In genomic region chr4:36242629-36243354, GRCh38 we compare ENCODE assay signal across 11 cellular contexts. TPM values are rescaled to one million over a fixed set of nuclear protein-coding genes. Genes with fewer than 3 reads are reported as not detected.
DNase-seq lines count a peak whose midpoint lies in the region; ATAC-seq and TF ChIP-seq lines count a peak whose summit lies in the region.
"Had no signal": no experiment of that assay in that cellular context is flagged by ENCODE, and none has a peak within 500 bp of the region (broad histone marks: within the 10 kb centered on the region; RNA-seq: fewer than 3 reads in every experiment).

No MANE protein-coding gene starts in this region.

- H3K4ac ChIP-seq in mesenchymal stem cell (ENCODE audit: low read depth in 1 of 2, low read length in 2 of 2): no peak overlapping the region

- peaks cover 0 to 11% (median 0%) of the 10 kb centered on the region in 9 donors for H3K27me3 ChIP-seq in heart left ventricle
- H3K27me3 ChIP-seq in mesenchymal stem cell (ENCODE audit: control insufficient read depth in 1 of 2, insufficient read depth in 1 of 2, low read length in 2 of 2): peaks cover 0 to 30% of the 10 kb centered on the region in 2 experiments
- H3K27me3 ChIP-seq in upper lobe of right lung: no peaks in the 10 kb centered on the region
- H3K27me3 ChIP-seq in H7 (ENCODE audit: control insufficient read depth, insufficient read depth, low read length): peaks cover 21% of the 10 kb centered on the region

- H2BK15ac ChIP-seq in mesenchymal stem cell (ENCODE audit: low read depth, poor library complexity, severe bottlenecking): no peak overlapping the region

- H2BK12ac ChIP-seq in mesenchymal stem cell (ENCODE audit: low read length in 2 of 2): no peak overlapping the region

- no peak overlapping the region for H4K91ac ChIP-seq in mesenchymal stem cell (ENCODE audit: low read length)

- no peak overlapping the region for H2AFZ ChIP-seq in mesenchymal stem cell (ENCODE audit: low read depth, low read length)

- H3K36me3 ChIP-seq in heart left ventricle (no peaks in the 10 kb centered on the region), mesenchymal stem cell (ENCODE audit: control insufficient read depth in 1 of 2, insufficient read depth in 2 of 2, low read depth in 1 of 2, low read length in 2 of 2) (no peaks in the 10 kb centered on the region), upper lobe of right lung (no peaks in the 10 kb centered on the region), H7 (replicated peaks; ENCODE audit: control insufficient read depth, insufficient read depth, low read length) (no peaks in the 10 kb centered on the region)

- H3K4me3 Mint-ChIP-seq in brain: peak overlapping the region; percentile 82 to 90 (median 88)

- 63 to 68% (median 66%) methylated on average over 7 of the region's 7 CpGs for WGBS in heart left ventricle, 4 donors
- 64% methylated on average over 4 of the region's 7 CpGs for WGBS in mesenchymal stem cell

- peaks cover 17% of the 10 kb centered on the region for H3K4me1 Mint-ChIP-seq in brain

- H3K4me3 ChIP-seq in heart left ventricle: peak overlapping the region in 9 of 12 donors; percentile 53 to 75 (median 71)
- H3K4me3 ChIP-seq in mesenchymal stem cell (ENCODE audit: insufficient read depth in 1 of 2, low read depth in 1 of 2, low read length in 2 of 2): no peak overlapping the region
- H3K4me3 ChIP-seq in upper lobe of right lung: peak overlapping the region; percentile 69
- H3K4me3 ChIP-seq in H7 (ENCODE audit: insufficient read depth, low read depth, low read length): no peak overlapping the region

- H3K14ac ChIP-seq in mesenchymal stem cell (ENCODE audit: low read length in 2 of 2): no peak overlapping the region

- H3K4me1 ChIP-seq in heart left ventricle (peaks cover 0 to 30% (median 2%) of the 10 kb centered on the region in 12 donors), mesenchymal stem cell (ENCODE audit: control insufficient read depth, insufficient read depth, low read depth, low read length) (peaks cover 2% of the 10 kb centered on the region), upper lobe of right lung (peaks cover 6% of the 10 kb centered on the region)

- no peak overlapping the region for H2BK120ac ChIP-seq in mesenchymal stem cell (ENCODE audit: low read depth, low read length)

- ATAC-seq in heart left ventricle (no peak), left cardiac atrium (no peak), upper lobe of right lung (no peak)

- no peak overlapping the region for H2BK5ac ChIP-seq in mesenchymal stem cell (ENCODE audit: low read depth, low read length, poor library complexity, severe bottlenecking)

- H3K36me3 Mint-ChIP-seq in brain: peaks cover 8% of the 10 kb centered on the region

- H3K9me3 ChIP-seq in heart left ventricle (peaks cover 0 to 1% (median 0%) of the 10 kb centered on the region in 12 donors), mesenchymal stem cell (ENCODE audit: control insufficient read depth, low read length) (no peaks in the 10 kb centered on the region), upper lobe of right lung (no peaks in the 10 kb centered on the region)

- H2AK5ac ChIP-seq in mesenchymal stem cell (ENCODE audit: low read length, severe bottlenecking): no peak overlapping the region

- H3K9me3 Mint-ChIP-seq in brain: no peaks in the 10 kb centered on the region

- no peak overlapping the region for H3K18ac ChIP-seq in mesenchymal stem cell (ENCODE audit: low read depth in 1 of 2, low read length in 2 of 2)

- H3K4me2 ChIP-seq in mesenchymal stem cell (ENCODE audit: low read length, poor library complexity, severe bottlenecking): peak overlapping the region; percentile 49

- H3K9ac ChIP-seq in mesenchymal stem cell (ENCODE audit: low read length): no peak overlapping the region
- H3K9ac ChIP-seq: GM23248 had no signal

- H3K79me1 ChIP-seq in mesenchymal stem cell (replicated peaks; ENCODE audit: low read length, poor library complexity, severe bottlenecking): peaks cover 5% of the 10 kb centered on the region

- no peak overlapping the region for H3K23ac ChIP-seq in mesenchymal stem cell (ENCODE audit: low read length in 2 of 2)

- no peak for TF ChIP-seq POLR2A in heart left ventricle (IDR thresholded peaks at IDR 0.05)

- peaks cover 30% of the 10 kb centered on the region for H3K27me3 Mint-ChIP-seq in brain

- TF ChIP-seq CTCF in heart left ventricle (IDR thresholded peaks at IDR 0.05) (no peak), brain (conservative IDR thresholded peaks at IDR 0.05) (no peak), upper lobe of right lung (IDR thresholded peaks at IDR 0.05) (no peak)

- peak overlapping the region in 2 of 5 experiments; percentile 90 to 98 for H3K27ac Mint-ChIP-seq in brain

- no peak overlapping the region for H4K8ac ChIP-seq in mesenchymal stem cell (ENCODE audit: low read length)

- H3K27ac ChIP-seq in heart left ventricle (peak overlapping the region in 7 of 12 donors; percentile 7 to 94 (median 81)), mesenchymal stem cell (ENCODE audit: low read length, poor library complexity, severe bottlenecking) (no peak overlapping the region), upper lobe of right lung (peak overlapping the region; percentile 90)
- H3K27ac ChIP-seq: GM23248 had no signal

- DNase-seq in heart left ventricle (no peak), left cardiac atrium (no peak), mesenchymal stem cell (no peak), upper lobe of right lung (no peak), 8988T (no peak), NCI-H774 (lab: John Stamatoyannopoulos, UW) (no peak), H7 (no peak)
- DNase-seq: GM23248, NCI-H446 treated with DMSO at 0.1 percent for 48 hours had no signal

- intact Hi-C loops in heart left ventricle (cut with DNase I): no loop called here
- intact Hi-C loops in left cardiac atrium (cut with DNase I): no loop called here
- intact Hi-C loops in upper lobe of right lung (cut with DNase I): no loop called here

RNA-seq across cellular contexts. Expression of gene ARAP2, which starts 1.5 kb away (rescaled TPM):
- total RNA-seq in heart left ventricle (10 to 100 TPM in 2 of 9 donors, 1 to 10 TPM in 7; 1.4 to 17.0 (median 5.8) TPM), left cardiac atrium (1 to 10 TPM; 4.8 to 8.6 TPM), upper lobe of right lung (57.2 TPM)
- polyA plus RNA-seq in heart left ventricle (under 1 TPM; 0.38 to 0.39 TPM), brain (ENCODE audit: insufficient read depth, low read depth, low replicate concordance) (2.2 TPM)
- 0.18 TPM for polyA plus RNA-seq in mesenchymal stem cell (2013, experiment 1 of 2)
- 0.16 TPM for polyA plus RNA-seq in mesenchymal stem cell (2013, experiment 2 of 2)
- 0.41 and 1.7 TPM in 2 replicates for total RNA-seq in H7 (2014; rRNA removed; shearing (Covaris generic))
- total RNA-seq: GM23248 had no signal
- polyA plus RNA-seq: GM23248 had no signal

RNA-seq across cellular contexts. Expression of gene DTHD1, which starts 38.6 kb away (rescaled TPM):
- total RNA-seq in heart left ventricle: under 1 TPM in 2 of 9 donors, not detected in 7; 0.14 to 0.83 TPM
- polyA plus RNA-seq in heart left ventricle: not detected
- total RNA-seq in left cardiac atrium: under 1 TPM; 0.09 to 0.10 TPM
- 0.12 TPM for polyA plus RNA-seq in brain (ENCODE audit: insufficient read depth, low read depth, low replicate concordance)
- not detected for polyA plus RNA-seq in mesenchymal stem cell (2013, experiment 1 of 2)
- not detected for polyA plus RNA-seq in mesenchymal stem cell (2013, experiment 2 of 2)
- total RNA-seq in upper lobe of right lung: 0.55 TPM
- total RNA-seq in H7 (2014; rRNA removed; shearing (Covaris generic)): not detected in 2 replicates
- total RNA-seq: GM23248 had no signal
- polyA plus RNA-seq: GM23248, neural cell had no signal

Comparison
In these comparisons a context has a peak if more than half of its experiments do, and no peak if none do; other contexts are left out.
1. H3K4me3 ChIP-seq: peak in heart left ventricle (9 of 12) and upper lobe of right lung (single experiment); none in mesenchymal stem cell (0 of 2) and H7 (single experiment).